ENCODE assay signal across 13 cellular contexts in the genomic region with DNA sequence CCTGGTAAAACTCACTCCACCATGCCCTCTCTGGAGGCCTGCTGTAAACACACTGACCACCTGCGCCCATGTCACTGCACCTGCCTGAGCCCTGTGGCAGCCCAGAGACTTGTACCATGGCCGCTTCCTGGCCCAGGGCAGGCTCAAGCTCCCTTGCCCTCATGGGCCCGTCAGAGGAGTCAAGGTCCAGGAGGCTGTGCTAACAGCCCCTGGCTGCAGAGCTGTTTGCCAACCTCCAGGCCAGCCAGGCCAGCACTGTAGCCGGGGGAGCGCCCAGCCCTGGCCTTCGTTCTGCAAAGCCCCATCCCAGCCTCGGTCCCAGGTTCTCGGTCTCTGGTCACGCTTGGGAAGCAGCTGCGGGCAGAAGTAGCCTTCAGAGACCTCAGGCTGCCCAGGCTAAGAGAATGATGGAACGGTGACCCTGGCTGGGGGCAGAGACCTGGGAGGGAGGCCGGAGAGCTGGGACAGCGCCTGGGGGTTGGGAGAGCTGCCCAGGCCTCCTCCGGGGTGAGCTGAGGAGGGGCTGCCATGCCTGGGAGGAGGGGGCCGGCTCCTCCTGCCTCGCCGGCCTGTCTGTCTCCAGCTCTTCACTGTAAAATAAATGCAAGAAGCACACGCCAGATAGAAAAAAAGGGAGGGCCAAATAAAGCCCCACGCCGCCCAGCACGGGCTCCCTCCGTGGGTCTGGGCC. TPM values are rescaled to one million over a fixed set of nuclear protein-coding genes. Genes with fewer than 3 reads are reported as not detected.
DNase-seq lines count a peak whose midpoint lies in the region; FAIRE-seq and TF ChIP-seq lines count a peak whose summit lies in the region.
"Had no signal": no experiment of that assay in that cellular context is flagged by ENCODE, and none has a peak within 500 bp of the region (broad histone marks: within the 10 kb centered on the region; RNA-seq: fewer than 3 reads in every experiment).

No MANE protein-coding gene starts in this region.

- H3K79me1 ChIP-seq in H1 (ENCODE audit: low read depth, low read length), result peaks cover 3% of the 10 kb centered on the region; the same call in 1 of the 2 replicates

- no peak overlapping the region for H2AK5ac ChIP-seq in H1 (ENCODE audit: low read depth, low read length)

- H3K9ac ChIP-seq in BLaER1, result peak overlapping the region; percentile 72; the same call in 1 of the 2 replicates
- H3K9ac ChIP-seq in H1 (replicated peaks in 1 of 4; ENCODE audit: extremely low read depth in 1 of 4, low read depth in 3 of 4, low read length in 3 of 4), result no peak overlapping the region

- H2BK15ac ChIP-seq in H1 (ENCODE audit: low read length), result peak overlapping the region; percentile 81; the same call in 1 of the 2 replicates

- H2BK12ac ChIP-seq in H1 (ENCODE audit: low read depth, low read length), result no peak overlapping the region

- POLR2A ChIA-PET in H1 (lab: Charles Lee; ENCODE audit: partially characterized antibody), result interaction anchor here (1.0 to 1.6 kb wide), 4 partner anchors 9 to 112 kb away, joined by 4 to 6 read pairs (median 4); no protein-coding TSS in a partner anchor
- POLR2A ChIA-PET in A673 (lab: Charles Lee; ENCODE audit: low non-redundant PET), result interaction anchor here (0.6 kb wide), 1 partner anchor 894 kb away, joined by 3 read pairs; no protein-coding TSS in a partner anchor

- CTCF ChIA-PET in H1 (lab: Charles Lee; ENCODE audit: partially characterized antibody) (interaction anchor here (0.6 to 3.3 kb wide), 14 partner anchors 10 to 217 kb away, joined by 3 to 13 read pairs (median 4); no protein-coding TSS in a partner anchor), A673 (lab: Charles Lee) (no interaction called here)

- no peak overlapping the region for H3K56ac ChIP-seq in H1 (replicated peaks; ENCODE audit: insufficient read length, low read depth, low read length)

- H3K27me3 ChIP-seq in BLaER1 (no peaks in the 10 kb centered on the region), H7 (ENCODE audit: control insufficient read depth, insufficient read depth, low read length) (peaks cover 11% of the 10 kb centered on the region), H1 (replicated peaks in 1 of 4; ENCODE audit: control insufficient read depth in 3 of 4, extremely low read depth in 1 of 4, insufficient read depth in 3 of 4, low read length in 3 of 4) (peaks cover 0 to 63% (median 46%) of the 10 kb centered on the region in 4 experiments; a peak in 6 of 7 replicates), A673 (replicated peaks; ENCODE audit: insufficient read depth, low read depth, low read length, poor library complexity) (no peaks in the 10 kb centered on the region)

- TF ChIP-seq CTCF in H1 (IDR thresholded peaks at IDR 0.05; ENCODE audit: control extremely low read depth in 1 of 3, insufficient read depth in 1 of 3, low read depth in 1 of 3, low read length in 3 of 3) (peak in 1 of 3 experiments; percentile 5; a peak in 1 of 4 replicates), nephron (IDR thresholded peaks at IDR 0.05; ENCODE audit: unreplicated experiment in 3 of 3) (no peak), A673 (conservative IDR thresholded peaks at IDR 0.05; ENCODE audit: low read depth, low read length) (no peak)

- no TSS peak for BruUV-seq in A673 (replicated peaks; lab: Mats Ljungman, UMichigan)

- H4K5ac ChIP-seq in H1 (ENCODE audit: insufficient read length, low read depth, low read length), result no peak overlapping the region

- intact Hi-C loops in A673 (cut with micrococcal nuclease; ENCODE audit: unreplicated experiment), result no loop called here

- no peak for TF ChIP-seq EP300 in H1 (IDR thresholded peaks at IDR 0.05; ENCODE audit: borderline replicate concordance in 1 of 2, low read depth in 2 of 2, low read length in 2 of 2)

- peaks cover 6% of the 10 kb centered on the region; the same call in 1 of the 2 replicates for H3K23me2 ChIP-seq in H1 (ENCODE audit: low read depth, low read length)

- no peak overlapping the region for H2BK5ac ChIP-seq in H1 (ENCODE audit: low read depth, low read length)

- peaks cover 15% of the 10 kb centered on the region for H3K4me1 Mint-ChIP-seq in nephron

- peaks cover 14% of the 10 kb centered on the region for H4K20me1 ChIP-seq in BLaER1
- H4K20me1 ChIP-seq in H1 (replicated peaks in 1 of 2; ENCODE audit: control insufficient read depth in 1 of 2, insufficient read depth in 2 of 2, low read length in 2 of 2), result peaks cover 23 to 41% of the 10 kb centered on the region in 2 experiments

- no peak for TF ChIP-seq RAD21 in H1 (IDR thresholded peaks at IDR 0.05 in 1 of 2, conservative IDR thresholded peaks at IDR 0.05 in 1 of 2; ENCODE audit: low read depth in 2 of 2, low read length in 2 of 2)

- H3K27ac ChIP-seq in BLaER1, result peak overlapping the region; percentile 69
- no peak overlapping the region for H3K27ac ChIP-seq in H1 (ENCODE audit: low read depth, low read length)
- H3K27ac ChIP-seq in A673 (ENCODE audit: low read depth, low read length, poor library complexity, severe bottlenecking), result no peak overlapping the region
- H3K27ac ChIP-seq: foreskin keratinocyte had no signal

- TF ChIP-seq POLR2A in H1 (IDR thresholded peaks at IDR 0.05; ENCODE audit: control extremely low read depth in 1 of 2, low read depth in 2 of 2, low read length in 2 of 2), result no peak

- H4K8ac ChIP-seq in H1 (ENCODE audit: extremely low read depth, insufficient read depth, low read length), result no peak overlapping the region

- no peak overlapping the region for H2AFZ ChIP-seq in H1 (ENCODE audit: low read length)

- no peak overlapping the region for H4K91ac ChIP-seq in H1 (replicated peaks; ENCODE audit: insufficient read length, low read length)

- H3K4me3 Mint-ChIP-seq in nephron, result peak overlapping the region; percentile 52 to 66 (median 63)

- FAIRE-seq in H1 (lab: Jason Lieb, UNC), result no peak

- no peaks in the 10 kb centered on the region for H3K9me3 Mint-ChIP-seq in nephron
- H3K9me3 Mint-ChIP-seq: activated T-helper 1 cell treated with anti-CD3 and anti-CD28 coated beads, Interleukin-12 subunit alpha, Interleukin-12 subunit beta, Interleukin-2, Interleukin-4 antibody, amounts not matched to agents 30 ng/mL and 10 ng/mL and 1 ng/mL, durations not matched to agents 14 hours and 24 hours and 36 hours had no signal

- H3K36me3 ChIP-seq in BLaER1, result 0 out of 2 replicates have a peak, but pooled peaks cover 3% of the 10 kb centered on the region
- H3K36me3 ChIP-seq in H7 (replicated peaks; ENCODE audit: control insufficient read depth, insufficient read depth, low read length), result no peaks in the 10 kb centered on the region
- H3K36me3 ChIP-seq in H1 (ENCODE audit: control insufficient read depth in 2 of 4, insufficient read depth in 4 of 4, low read length in 3 of 4), result no peaks in the 10 kb centered on the region
- no peaks in the 10 kb centered on the region for H3K36me3 ChIP-seq in A673 (ENCODE audit: insufficient read depth, low read length, poor library complexity, severe bottlenecking)

- H2BK20ac ChIP-seq in H1 (ENCODE audit: low read length), result no peak overlapping the region

- no peaks in the 10 kb centered on the region for H3K79me2 ChIP-seq in H1 (ENCODE audit: control insufficient read depth in 1 of 2, insufficient read depth in 2 of 2, low read length in 2 of 2)

- WGBS in H1 (ENCODE audit: extremely low coverage in 1 of 2, insufficient coverage in 1 of 2, insufficient read length in 1 of 2, insufficient replicate concordance in 2 of 2, low coverage in 1 of 2, low lambda C conversion rate in 2 of 2, missing lambda C conversion rate in 1 of 2), 2 experiments, result 64% methylated on average over 20 of the region's 22 CpGs; no CpG with 5 or more reads in 1 of the 2 experiments

- H2BK120ac ChIP-seq in H1 (replicated peaks; ENCODE audit: low read depth, low read length), result no peak overlapping the region

- H3K18ac ChIP-seq in H1 (ENCODE audit: extremely low read depth, low read length), result no peak overlapping the region

- H3K4me1 ChIP-seq in BLaER1 (peaks cover 99% of the 10 kb centered on the region), H1 (replicated peaks in 1 of 4; ENCODE audit: control insufficient read depth in 3 of 4, insufficient read depth in 4 of 4, low read length in 3 of 4) (peaks cover 0 to 17% (median 11%) of the 10 kb centered on the region in 4 experiments; a peak in 6 of 7 replicates), A673 (ENCODE audit: insufficient read depth, low read length, poor library complexity, severe bottlenecking) (no peaks in the 10 kb centered on the region)
- H3K4me1 ChIP-seq: foreskin keratinocyte had no signal

- no peaks in the 10 kb centered on the region for H3K36me3 Mint-ChIP-seq in nephron (ENCODE audit: low read depth)

- DNase-seq in H7 (peak; percentile 73), H1 (ENCODE audit: low read depth in 1 of 2, low spot score in 2 of 2) (no peak), NCI-H1417 treated with DMSO at 0.1 percent for 48 hours (lab: John Stamatoyannopoulos, UW) (no peak), NCI-H187 treated with DMSO at 0.1 percent for 48 hours (lab: John Stamatoyannopoulos, UW) (no peak), A673 (ENCODE audit: low spot score) (no peak), NCI-H226 (no peak)
- DNase-seq: foreskin keratinocyte, HCEC 1CT, NCI-H2171 had no signal

- H3K4me2 ChIP-seq in BLaER1, result peak overlapping the region; percentile 100
- peak overlapping the region; percentile 73 to 76 for H3K4me2 ChIP-seq in H1 (ENCODE audit: insufficient read depth in 1 of 2, low read depth in 2 of 2, low read length in 2 of 2)

- H3K14ac ChIP-seq in H1 (ENCODE audit: insufficient read length), result no peak overlapping the region

- H3K4ac ChIP-seq in H1 (replicated peaks; ENCODE audit: insufficient read length, low read depth, low read length), result no peak overlapping the region

- H3K4me3 ChIP-seq in BLaER1 (no peak overlapping the region), H7 (ENCODE audit: insufficient read depth, low read depth, low read length) (no peak overlapping the region), H1 (ENCODE audit: extremely low read depth in 1 of 4, insufficient read depth in 2 of 4, low read depth in 3 of 4, low read length in 4 of 4) (peak overlapping the region in 2 of 4 experiments; percentile 40 to 56; a peak in 4 of 8 replicates), A673 (ENCODE audit: low read depth, low read length, poor library complexity, severe bottlenecking) (no peak overlapping the region)

- peaks cover 82% of the 10 kb centered on the region for H3K27me3 Mint-ChIP-seq in nephron (ENCODE audit: low read depth)

- no peaks in the 10 kb centered on the region for H3K9me3 ChIP-seq in BLaER1
- H3K9me3 ChIP-seq in H1 (ENCODE audit: insufficient read depth in 2 of 2, low read depth in 1 of 2, low read length in 1 of 2), result no peaks in the 10 kb centered on the region
- no peaks in the 10 kb centered on the region for H3K9me3 ChIP-seq in A673 (ENCODE audit: low read depth, low read length, poor library complexity, severe bottlenecking)

- peak overlapping the region; percentile 36 to 48 (median 41) for H3K27ac Mint-ChIP-seq in nephron
- H3K27ac Mint-ChIP-seq: activated T-helper 1 cell treated with anti-CD3 and anti-CD28 coated beads, Interleukin-12 subunit alpha, Interleukin-12 subunit beta, Interleukin-2, Interleukin-4 antibody, amounts not matched to agents 30 ng/mL and 10 ng/mL and 1 ng/mL, durations not matched to agents 14 hours and 24 hours and 36 hours; CD14-positive monocyte had no signal

- H3K23ac ChIP-seq in H1 (ENCODE audit: insufficient read length), result no peak overlapping the region

RNA-seq across cellular contexts. Expression of gene TCF20, which starts 11.9 kb away (rescaled TPM):
- total RNA-seq in H7 (2014; rRNA removed; shearing (Covaris generic)), result 39.8 and 56.4 TPM in 2 replicates
- total RNA-seq in H1 (2021; fragmentation: NEBNext Ultra II Directional; extraction: Animal tissue kit (Norgen Biotek cat#: 25700)), result 79.8 and 80.4 TPM in 2 replicates
- polyA plus RNA-seq in H1 (2011; rRNA removed), result 22.0 and 23.3 TPM in 2 replicates
- 30.3 TPM for polyA plus RNA-seq in H1 (2011; cell fraction: cytosol; rRNA removed)
- polyA plus RNA-seq in H1 (2011; cell fraction: nucleus; rRNA removed), result 38.0 TPM
- 32.2 to 35.2 TPM (median 33.5 TPM) in 4 replicates for polyA plus RNA-seq in H1 (2012, experiment 1 of 2)
- 6.0 TPM for polyA plus RNA-seq in H1 (2012, experiment 2 of 2)
- polyA plus RNA-seq in H1 (2013, experiment 1 of 2), result 23.5 TPM
- 22.7 TPM for polyA plus RNA-seq in H1 (2013, experiment 2 of 2)
- polyA minus RNA-seq in H1 (2011; rRNA and poly(A)+ RNA removed), result 101 TPM in 2 replicates
- 35.6 TPM for polyA minus RNA-seq in H1 (2011; cell fraction: cytosol; rRNA and poly(A)+ RNA removed)
- polyA minus RNA-seq in H1 (2011; cell fraction: nucleus; rRNA and poly(A)+ RNA removed), result 74.0 TPM
- 69.3 and 77.8 TPM in 2 replicates for total RNA-seq in A673 (2021)
